In the genomic region with DNA sequence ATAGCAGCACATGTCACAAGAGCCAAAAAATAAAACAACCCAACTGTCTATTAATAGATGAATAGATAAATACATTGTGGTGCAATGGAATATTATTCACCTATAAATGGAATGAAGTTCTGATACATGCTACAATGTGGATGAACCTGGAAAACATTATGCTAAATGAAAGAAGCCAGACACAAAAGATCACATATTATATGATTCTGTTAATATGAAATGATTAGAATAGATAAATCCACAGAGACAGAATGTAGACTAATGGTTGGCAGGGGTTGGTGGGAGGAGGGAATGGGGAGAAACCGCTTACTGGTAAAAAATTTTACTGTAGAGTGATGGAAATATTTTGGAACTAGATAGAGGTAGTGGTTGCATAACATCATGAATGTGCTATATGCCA, we compare ENCODE assay signal across 19 cellular contexts. TPM values are rescaled to one million over a fixed set of nuclear protein-coding genes. Genes with fewer than 3 reads are reported as not detected.
DNase-seq lines count a peak whose midpoint lies in the region; ATAC-seq and TF ChIP-seq lines count a peak whose summit lies in the region.
"Had no signal": no experiment of that assay in that cellular context is flagged by ENCODE, and none has a peak within 500 bp of the region (broad histone marks: within the 10 kb centered on the region; RNA-seq: fewer than 3 reads in every experiment).

No MANE protein-coding gene starts in this region.

- peak overlapping the region in 3 of 4 donors; percentile 17 to 69 (median 26) for H3K27ac ChIP-seq in gastrocnemius medialis
- H3K27ac ChIP-seq in ascending aorta, result no peak overlapping the region
- H3K27ac ChIP-seq: BLaER1 had no signal

- peaks cover 57 to 65% of the 10 kb centered on the region in 2 donors for H3K4me1 ChIP-seq in gastrocnemius medialis
- H3K4me1 ChIP-seq in ascending aorta, result peaks cover 19 to 38% of the 10 kb centered on the region in 2 donors

- H3K4me3 ChIP-seq in gastrocnemius medialis (no peak overlapping the region), ascending aorta (no peak overlapping the region)
- H3K4me3 ChIP-seq: BLaER1 had no signal

- peak overlapping the region; percentile 16 for H3K27ac Mint-ChIP-seq in activated naive CD8-positive, alpha-beta T cell
- no peak overlapping the region for H3K27ac Mint-ChIP-seq in activated naive CD8-positive, alpha-beta T cell treated with anti-CD3 and anti-CD28 coated beads, Interleukin-2, amount 50 U/mL, for 24 hours
- peak overlapping the region; percentile 29 for H3K27ac Mint-ChIP-seq in activated naive CD8-positive, alpha-beta T cell treated with anti-CD3 and anti-CD28 coated beads for 36 hours
- H3K27ac Mint-ChIP-seq: HFFc6 had no signal

- peaks cover 54% of the 10 kb centered on the region for H3K4me1 Mint-ChIP-seq in activated naive CD8-positive, alpha-beta T cell (ENCODE audit: low read depth)
- H3K4me1 Mint-ChIP-seq in activated naive CD8-positive, alpha-beta T cell treated with anti-CD3 and anti-CD28 coated beads, Interleukin-2, amount 50 U/mL, for 24 hours, result peaks cover 47% of the 10 kb centered on the region
- peaks cover 55% of the 10 kb centered on the region for H3K4me1 Mint-ChIP-seq in activated naive CD8-positive, alpha-beta T cell treated with anti-CD3 and anti-CD28 coated beads for 36 hours

- TF ChIP-seq CTCF in gastrocnemius medialis (IDR thresholded peaks at IDR 0.05 in 4 of 5, conservative IDR thresholded peaks at IDR 0.05 in 1 of 5) (no peak), ascending aorta (IDR thresholded peaks at IDR 0.05) (no peak)

- H3K4me3 Mint-ChIP-seq in activated naive CD8-positive, alpha-beta T cell, result no peak overlapping the region
- no peak overlapping the region for H3K4me3 Mint-ChIP-seq in activated naive CD8-positive, alpha-beta T cell treated with anti-CD3 and anti-CD28 coated beads, Interleukin-2, amount 50 U/mL, for 24 hours
- H3K4me3 Mint-ChIP-seq in activated naive CD8-positive, alpha-beta T cell treated with anti-CD3 and anti-CD28 coated beads for 36 hours, result no peak overlapping the region
- H3K4me3 Mint-ChIP-seq: CD14-positive monocyte, HFFc6 had no signal

- no peak for TF ChIP-seq POLR2A in gastrocnemius medialis (IDR thresholded peaks at IDR 0.05)

- no peak for DNase-seq in activated naive CD8-positive, alpha-beta T cell treated with anti-CD3 and anti-CD28 coated beads, Interleukin-2, amount 50 U/mL, for 24 hours
- no peak for DNase-seq in activated naive CD8-positive, alpha-beta T cell treated with anti-CD3 and anti-CD28 coated beads for 36 hours
- DNase-seq in gastrocnemius medialis (no peak), ascending aorta (ENCODE audit: low spot score in 2 of 2) (no peak)
- DNase-seq: 8988T, DMS153, DMS79, GDM1, GOT3, H7, HFFc6, IMR-90 had no signal

- peaks cover 6% of the 10 kb centered on the region for H3K36me3 Mint-ChIP-seq in activated naive CD8-positive, alpha-beta T cell
- H3K36me3 Mint-ChIP-seq in activated naive CD8-positive, alpha-beta T cell treated with anti-CD3 and anti-CD28 coated beads, Interleukin-2, amount 50 U/mL, for 24 hours (ENCODE audit: low read depth), result peaks cover 10% of the 10 kb centered on the region
- H3K36me3 Mint-ChIP-seq in activated naive CD8-positive, alpha-beta T cell treated with anti-CD3 and anti-CD28 coated beads for 36 hours, result peaks cover 22% of the 10 kb centered on the region

- intact Hi-C loops in gastrocnemius medialis (cut with DNase I; ENCODE audit: low total_unique reads), result no loop called here
- intact Hi-C loops in ascending aorta (cut with DNase I), result no loop called here

- ATAC-seq in activated naive CD8-positive, alpha-beta T cell treated with anti-CD3 and anti-CD28 coated beads, Interleukin-2, amount 50 U/mL, for 24 hours, result no peak
- no peak for ATAC-seq in SK-N-SH treated with all-trans-retinoic acid at 6 μM for 48 hours
- ATAC-seq in gastrocnemius medialis, result no peak
- no peak for ATAC-seq in activated CD4-positive, CD25-positive, alpha-beta regulatory T cell treated with anti-CD3 and anti-CD28 coated beads, Interleukin-2, amount 50 U/mL, for 24 hours
- no peak for ATAC-seq in GM18909 (IDR thresholded peaks at IDR 0.05; ENCODE audit: poor library complexity, unreplicated experiment)
- ATAC-seq: HCT116 had no signal

- H3K9me3 ChIP-seq in gastrocnemius medialis (no peaks in the 10 kb centered on the region), ascending aorta (no peaks in the 10 kb centered on the region)
- H3K9me3 ChIP-seq: BLaER1 had no signal

- H3K36me3 ChIP-seq in gastrocnemius medialis (peaks cover 0 to 30% of the 10 kb centered on the region in 2 donors), ascending aorta (peaks cover 16 to 24% of the 10 kb centered on the region in 2 donors)

- H3K27me3 ChIP-seq in gastrocnemius medialis (no peaks in the 10 kb centered on the region), ascending aorta (no peaks in the 10 kb centered on the region)
- H3K27me3 ChIP-seq: BLaER1 had no signal

- in situ Hi-C loops in gastrocnemius medialis (cut with MboI; ENCODE audit: low sequenced_read_pairs in 4 of 4), result no loop called here

- no peaks in the 10 kb centered on the region for H3K9me3 Mint-ChIP-seq in activated naive CD8-positive, alpha-beta T cell (ENCODE audit: low read depth)
- no peaks in the 10 kb centered on the region for H3K9me3 Mint-ChIP-seq in activated naive CD8-positive, alpha-beta T cell treated with anti-CD3 and anti-CD28 coated beads, Interleukin-2, amount 50 U/mL, for 24 hours
- no peaks in the 10 kb centered on the region for H3K9me3 Mint-ChIP-seq in activated naive CD8-positive, alpha-beta T cell treated with anti-CD3 and anti-CD28 coated beads for 36 hours
- H3K9me3 Mint-ChIP-seq: CD14-positive monocyte, HFFc6 had no signal

- H3K27me3 Mint-ChIP-seq in activated naive CD8-positive, alpha-beta T cell, result no peaks in the 10 kb centered on the region
- no peaks in the 10 kb centered on the region for H3K27me3 Mint-ChIP-seq in activated naive CD8-positive, alpha-beta T cell treated with anti-CD3 and anti-CD28 coated beads, Interleukin-2, amount 50 U/mL, for 24 hours
- no peaks in the 10 kb centered on the region for H3K27me3 Mint-ChIP-seq in activated naive CD8-positive, alpha-beta T cell treated with anti-CD3 and anti-CD28 coated beads for 36 hours

TF ChIP-seq in SK-N-SH treated with all-trans-retinoic acid at 6 μM for 48 hours, 23 proteins besides CTCF, POLR2A, EP300 and RAD21 (continues in another document):
- TF ChIP-seq ESRRG (CRISPR knock-in tag; IDR thresholded peaks at IDR 0.05), result no peak
- no peak for TF ChIP-seq CSRNP3 (CRISPR knock-in tag; IDR thresholded peaks at IDR 0.05)
- no peak for TF ChIP-seq ZFP3 (CRISPR knock-in tag; IDR thresholded peaks at IDR 0.05)
- peak; percentile 52 for TF ChIP-seq TCF4 (CRISPR knock-in tag; IDR thresholded peaks at IDR 0.05; ENCODE audit: borderline replicate concordance)
- no peak for TF ChIP-seq ZC3H10 (CRISPR knock-in tag; IDR thresholded peaks at IDR 0.05)
- no peak for TF ChIP-seq ARNTL (CRISPR knock-in tag; IDR thresholded peaks at IDR 0.05; ENCODE audit: borderline replicate concordance, low read depth)
- no peak for TF ChIP-seq OSR1 (CRISPR knock-in tag; IDR thresholded peaks at IDR 0.05)
- no peak for TF ChIP-seq ZNF8 (CRISPR knock-in tag; IDR thresholded peaks at IDR 0.05)
- TF ChIP-seq ISL1 (CRISPR knock-in tag; IDR thresholded peaks at IDR 0.05), result peak; percentile 66
- peak; percentile 47; the same call in 1 of the 2 replicates for TF ChIP-seq TOX (CRISPR knock-in tag; IDR thresholded peaks at IDR 0.05; ENCODE audit: borderline replicate concordance)
- TF ChIP-seq, protein P1, sequence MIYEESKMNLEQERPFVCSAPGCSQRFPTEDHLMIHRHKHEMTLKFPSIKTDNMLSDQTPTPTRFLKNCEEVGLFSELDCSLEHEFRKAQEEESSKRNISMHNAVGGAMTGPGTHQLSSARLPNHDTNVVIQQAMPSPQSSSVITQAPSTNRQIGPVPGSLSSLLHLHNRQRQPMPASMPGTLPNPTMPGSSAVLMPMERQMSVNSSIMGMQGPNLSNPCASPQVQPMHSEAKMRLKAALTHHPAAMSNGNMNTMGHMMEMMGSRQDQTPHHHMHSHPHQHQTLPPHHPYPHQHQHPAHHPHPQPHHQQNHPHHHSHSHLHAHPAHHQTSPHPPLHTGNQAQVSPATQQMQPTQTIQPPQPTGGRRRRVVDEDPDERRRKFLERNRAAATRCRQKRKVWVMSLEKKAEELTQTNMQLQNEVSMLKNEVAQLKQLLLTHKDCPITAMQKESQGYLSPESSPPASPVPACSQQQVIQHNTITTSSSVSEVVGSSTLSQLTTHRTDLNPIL (CRISPR knock-in tag; IDR thresholded peaks at IDR 0.05; ENCODE audit: low read depth), result no peak
- no peak for TF ChIP-seq ZNF70 (CRISPR knock-in tag; IDR thresholded peaks at IDR 0.05)
- TF ChIP-seq PPARA (CRISPR knock-in tag; IDR thresholded peaks at IDR 0.05; ENCODE audit: borderline replicate concordance), result no peak
- TF ChIP-seq SNAI2 (CRISPR knock-in tag; IDR thresholded peaks at IDR 0.05), result no peak

RNA-seq across cellular contexts. Expression of gene RRM1, which starts 32.9 kb away (rescaled TPM):
- total RNA-seq in activated naive CD8-positive, alpha-beta T cell treated with anti-CD3 and anti-CD28 coated beads for 36 hours, result 100 to 1,000 TPM; 217 to 237 TPM
- 10 to 100 TPM; 34.0 to 66.0 (median 37.8) TPM for total RNA-seq in gastrocnemius medialis
- total RNA-seq in ascending aorta, result 114 TPM

Comparison
In these comparisons a context has a peak if more than half of its experiments do, and no peak if none do; other contexts are left out.
1. H3K27ac ChIP-seq: peak in gastrocnemius medialis (3 of 4); none in ascending aorta (0 of 2).